In genomic region chr20:49685161-49685601, GRCh38 we compare ENCODE assay signal across 12 cellular contexts. TPM values are rescaled to one million over a fixed set of nuclear protein-coding genes. Genes with fewer than 3 reads are reported as not detected.
A peak's percentile ranks its signal among the peaks of the same experiment; 100 is the strongest.
DNase-seq lines count a peak whose midpoint lies in the region; ATAC-seq and TF ChIP-seq lines count a peak whose summit lies in the region.
"Had no signal": no experiment of that assay in that cellular context is flagged by ENCODE, and none has a peak within 500 bp of the region (broad histone marks: within the 10 kb centered on the region; RNA-seq: fewer than 3 reads in every experiment).

No MANE protein-coding gene starts in this region.

- intact Hi-C loops in HCT116 (cut with micrococcal nuclease) (no loop called here), body of pancreas (cut with DNase I) (no loop called here)

- H2AFZ ChIP-seq in ACC112 (ENCODE audit: low read length, unreplicated experiment) = no peak overlapping the region
- no peak overlapping the region for H2AFZ ChIP-seq in HCT116 (ENCODE audit: low read depth, low read length, poor library complexity, severe bottlenecking)

- BruUV-seq in HCT116 (replicated peaks; lab: Mats Ljungman, UMichigan) = no TSS peak

- peaks cover 3% of the 10 kb centered on the region; the same call in 1 of the 2 replicates for H4K20me1 ChIP-seq in HCT116 (ENCODE audit: insufficient read depth)

- H3K4me2 ChIP-seq in HCT116 (ENCODE audit: low read length) = no peak overlapping the region; the same call in 1 of the 2 replicates

- no peaks in the 10 kb centered on the region for H3K9me3 ChIP-seq in HCT116 (ENCODE audit: control insufficient read depth in 1 of 2, insufficient read depth in 1 of 2, low read depth in 1 of 2, low read length in 2 of 2)
- H3K9me3 ChIP-seq in body of pancreas = no peaks in the 10 kb centered on the region
- no peaks in the 10 kb centered on the region for H3K9me3 ChIP-seq in muscle layer of duodenum (ENCODE audit: control insufficient read depth in 1 of 2, low read length in 2 of 2)
- H3K9me3 ChIP-seq: breast epithelium had no signal

- H3K27ac ChIP-seq in ACC112 (ENCODE audit: low read depth, low read length) (peak overlapping the region; percentile 4; the same call in 1 of the 2 replicates), HCT116 (ENCODE audit: low read depth, low read length) (peak overlapping the region; percentile 1; the same call in 1 of the 2 replicates), body of pancreas (peak overlapping the region in 2 of 4 donors; percentile 12 to 24), muscle layer of duodenum (ENCODE audit: low read length) (peak overlapping the region; percentile 42)
- H3K27ac ChIP-seq: breast epithelium, VCaP had no signal

- no peak for TF ChIP-seq POLR2A in HCT116 (IDR thresholded peaks at IDR 0.05; ENCODE audit: borderline replicate concordance, extremely low read depth, insufficient read depth, insufficient read length)
- no peak for TF ChIP-seq POLR2A in body of pancreas (IDR thresholded peaks at IDR 0.05)

- no peaks in the 10 kb centered on the region for H3K9me2 ChIP-seq in HCT116 (ENCODE audit: insufficient read depth)

- H3K27me3 ChIP-seq in ACC112 (ENCODE audit: insufficient read depth, low read length) (no peaks in the 10 kb centered on the region), HCT116 (ENCODE audit: insufficient read depth, low read length) (no peaks in the 10 kb centered on the region), body of pancreas (no peaks in the 10 kb centered on the region), muscle layer of duodenum (ENCODE audit: low read depth, low read length) (no peaks in the 10 kb centered on the region)
- H3K27me3 ChIP-seq: breast epithelium had no signal

- H3K4me1 ChIP-seq in ACC112 (ENCODE audit: control insufficient read depth, insufficient read depth, low read length, unreplicated experiment) (peaks cover 43% of the 10 kb centered on the region), HCT116 (ENCODE audit: control insufficient read depth in 1 of 2, insufficient read depth in 2 of 2, low read length in 2 of 2) (peaks cover 70 to 86% of the 10 kb centered on the region in 2 experiments), body of pancreas (peaks cover 72% of the 10 kb centered on the region), muscle layer of duodenum (ENCODE audit: control insufficient read depth in 1 of 2, insufficient read depth in 2 of 2, low read length in 2 of 2) (peaks cover 20 to 55% of the 10 kb centered on the region in 2 donors)
- H3K4me1 ChIP-seq: breast epithelium had no signal

- RAD21 ChIA-PET in HCT116 (lab: Charles Lee; ENCODE audit: low non-redundant PET in 1 of 2, low total read pairs in 2 of 2, uncharacterized antibody in 2 of 2, unreplicated experiment in 2 of 2) = no interaction called here

- H3K9ac ChIP-seq in HCT116 (ENCODE audit: low read length) = no peak overlapping the region

- WGBS in body of pancreas, 2 donors = 21 to 22% methylated on average over 4 of the region's 4 CpGs

- ATAC-seq in HCT116 (no peak), body of pancreas (peak; percentile 28)

- H3K4me3 ChIP-seq in ACC112 (ENCODE audit: low read depth, low read length) = no peak overlapping the region
- H3K4me3 ChIP-seq in HCT116 (replicated peaks in 1 of 2; ENCODE audit: low read depth in 1 of 2, low read length in 2 of 2) = no peak overlapping the region
- H3K4me3 ChIP-seq in body of pancreas = no peak overlapping the region
- H3K4me3 ChIP-seq in muscle layer of duodenum (ENCODE audit: low read depth in 1 of 2, low read length in 2 of 2) = no peak overlapping the region
- H3K4me3 ChIP-seq: breast epithelium had no signal

- TF ChIP-seq CTCF in HCT116 (IDR thresholded peaks at IDR 0.05 in 2 of 3, conservative IDR thresholded peaks at IDR 0.05 in 1 of 3; ENCODE audit: borderline replicate concordance in 1 of 3, insufficient read depth in 1 of 3, low read depth in 2 of 3, low read length in 2 of 3) (no peak), body of pancreas (IDR thresholded peaks at IDR 0.05) (no peak), GM10248 (IDR thresholded peaks at IDR 0.05; ENCODE audit: control extremely low read depth, extremely low read depth, low read depth, missing control alignments) (no peak)

- H3K79me2 ChIP-seq in ACC112 (ENCODE audit: control insufficient read depth, insufficient read depth, low read length, unreplicated experiment) (peaks cover 88% of the 10 kb centered on the region), HCT116 (ENCODE audit: insufficient read depth, low read length) (peaks cover 100% of the 10 kb centered on the region)

- H3K36me3 ChIP-seq in ACC112 (ENCODE audit: insufficient read depth, low read length) (no peaks in the 10 kb centered on the region), HCT116 (ENCODE audit: control insufficient read depth in 1 of 2, insufficient read depth in 2 of 2, low read length in 2 of 2) (no peaks in the 10 kb centered on the region), body of pancreas (replicated peaks in 1 of 2; ENCODE audit: insufficient read depth in 1 of 2, low read depth in 2 of 2) (no peaks in the 10 kb centered on the region), muscle layer of duodenum (ENCODE audit: control insufficient read depth in 1 of 2, insufficient read depth in 2 of 2, low read length in 2 of 2) (no peaks in the 10 kb centered on the region)
- H3K36me3 ChIP-seq: breast epithelium had no signal

- DNase-seq in HCT116 (ENCODE audit: low read depth, low spot score) = no peak
- DNase-seq in body of pancreas = peak in 1 of 4 donors; percentile 38
- no peak for DNase-seq in H4 (ENCODE audit: low spot score)
- DNase-seq in activated naive CD4-positive, alpha-beta T cell (lab: John Stamatoyannopoulos, UW) = no peak
- no peak for DNase-seq in GM10248 (ENCODE audit: extremely low spot score)
- no peak for DNase-seq in COLO829 (ENCODE audit: low spot score)
- DNase-seq: islet precursor cell; stimulated activated CD4-positive, alpha-beta T cell treated with anti-CD3 and anti-CD28 coated beads, Interleukin-2, amount 100 ng/mL, for 24 hours had no signal

- POLR2A ChIA-PET in HCT116 (lab: Charles Lee) (interaction anchor here (0.7 to 1.3 kb wide), 3 partner anchors 9 to 21 kb away, joined by 3 to 5 read pairs (median 3); no protein-coding TSS in a partner anchor), GM10248 (lab: Yijun Ruan, JAX) (interaction anchor here (0.7 to 1.6 kb wide), 2 partner anchors 8 to 10 kb away, joined by 3 read pairs; no protein-coding TSS in a partner anchor)

- no peak for TF ChIP-seq RAD21 in HCT116 (IDR thresholded peaks at IDR 0.05; ENCODE audit: low read depth)

- CTCF ChIA-PET in HCT116 (lab: Charles Lee) = no interaction called here
- CTCF ChIA-PET in GM10248 (lab: Yijun Ruan, JAX) = interaction anchor here (0.9 to 2.4 kb wide), 7 partner anchors 10 to 77 kb away, joined by 3 to 8 read pairs (median 4); no protein-coding TSS in a partner anchor

TF ChIP-seq in HCT116, 20 proteins besides CTCF, POLR2A, EP300 and RAD21 (continues in another document):
- TF ChIP-seq EGR1 (IDR thresholded peaks at IDR 0.05; ENCODE audit: low read depth) (no peak), CEBPB (IDR thresholded peaks at IDR 0.05; ENCODE audit: low read depth) (no peak), JUND (IDR thresholded peaks at IDR 0.05) (no peak), SRF (IDR thresholded peaks at IDR 0.05; ENCODE audit: low read depth) (no peak), SP1 (IDR thresholded peaks at IDR 0.05; ENCODE audit: low read depth) (no peak), EZH2 (IDR thresholded peaks at IDR 0.05) (no peak), ZFX (IDR thresholded peaks at IDR 0.05) (no peak), EZH2phosphoT487 (IDR thresholded peaks at IDR 0.05; ENCODE audit: borderline replicate concordance) (no peak), YY1 (IDR thresholded peaks at IDR 0.05; ENCODE audit: extremely low read depth, insufficient replicate concordance, low read depth, low read length) (no peak), ELF1 (IDR thresholded peaks at IDR 0.05; ENCODE audit: borderline replicate concordance, low read depth) (no peak), MAX (IDR thresholded peaks at IDR 0.05) (no peak), POLR2AphosphoS5 (IDR thresholded peaks at IDR 0.05; ENCODE audit: low read depth, low read length) (no peak), CBX3 (IDR thresholded peaks at IDR 0.05; ENCODE audit: low read depth) (no peak), FOSL1 (IDR thresholded peaks at IDR 0.05; ENCODE audit: low read depth) (no peak)
- TF ChIP-seq, protein P1, sequence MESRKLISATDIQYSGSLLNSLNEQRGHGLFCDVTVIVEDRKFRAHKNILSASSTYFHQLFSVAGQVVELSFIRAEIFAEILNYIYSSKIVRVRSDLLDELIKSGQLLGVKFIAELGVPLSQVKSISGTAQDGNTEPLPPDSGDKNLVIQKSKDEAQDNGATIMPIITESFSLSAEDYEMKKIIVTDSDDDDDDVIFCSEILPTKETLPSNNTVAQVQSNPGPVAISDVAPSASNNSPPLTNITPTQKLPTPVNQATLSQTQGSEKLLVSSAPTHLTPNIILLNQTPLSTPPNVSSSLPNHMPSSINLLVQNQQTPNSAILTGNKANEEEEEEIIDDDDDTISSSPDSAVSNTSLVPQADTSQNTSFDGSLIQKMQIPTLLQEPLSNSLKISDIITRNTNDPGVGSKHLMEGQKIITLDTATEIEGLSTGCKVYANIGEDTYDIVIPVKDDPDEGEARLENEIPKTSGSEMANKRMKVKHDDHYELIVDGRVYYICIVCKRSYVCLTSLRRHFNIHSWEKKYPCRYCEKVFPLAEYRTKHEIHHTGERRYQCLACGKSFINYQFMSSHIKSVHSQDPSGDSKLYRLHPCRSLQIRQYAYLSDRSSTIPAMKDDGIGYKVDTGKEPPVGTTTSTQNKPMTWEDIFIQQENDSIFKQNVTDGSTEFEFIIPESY (IDR thresholded peaks at IDR 0.05; ENCODE audit: extremely low read depth, insufficient replicate concordance, low read length) = no peak

RNA-seq across cellular contexts. Expression of gene B4GALT5, which starts 28.5 kb away (rescaled TPM):
- total RNA-seq in HCT116 (2021; ENCODE audit: unreplicated experiment) = 92.5 TPM
- polyA plus RNA-seq in HCT116 (2012) = 39.5 and 44.4 TPM in 2 replicates
- 10 to 100 TPM in 1 of 2 donors, 1 to 10 TPM in 1; 9.3 to 12.2 TPM for total RNA-seq in body of pancreas
- total RNA-seq in H4 (2014; rRNA removed; shearing (Covaris generic)) = 13.3 and 15.4 TPM in 2 replicates
